Comparison of ENCODE assay signal across 23 cellular contexts in the genomic region with DNA sequence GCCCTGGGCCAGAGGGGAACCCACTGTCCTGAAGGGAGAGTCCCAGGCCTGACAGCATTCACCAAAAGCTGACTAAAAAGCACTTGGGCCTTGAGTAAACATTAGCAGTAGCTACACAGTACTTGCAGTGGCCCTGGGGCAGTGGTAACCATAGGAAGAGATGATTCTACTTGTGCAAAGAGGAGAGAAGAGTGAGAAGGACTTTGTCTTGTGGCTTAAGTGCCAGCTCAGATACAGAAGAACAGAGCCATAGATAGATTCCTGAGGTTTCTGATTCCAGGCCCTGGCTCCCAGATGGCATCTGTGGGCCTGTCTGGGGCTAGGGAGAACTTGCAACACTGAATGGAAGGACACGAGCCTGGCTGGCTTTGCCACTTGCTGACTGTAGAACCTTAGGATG.
DNase-seq lines count a peak whose midpoint lies in the region; ATAC-seq and TF ChIP-seq lines count a peak whose summit lies in the region.
"Had no signal": no experiment of that assay in that cellular context is flagged by ENCODE, and none has a peak within 500 bp of the region (broad histone marks: within the 10 kb centered on the region; RNA-seq: fewer than 3 reads in every experiment).

No MANE protein-coding gene starts in this region.

- no peak overlapping the region for H3K56ac ChIP-seq in mesendoderm (ENCODE audit: low read length)

- H3K27ac ChIP-seq in PC-3 (ENCODE audit: low read length) (no peak overlapping the region), cingulate gyrus (ENCODE audit: low read depth, low read length) (peak overlapping the region; percentile 12), mesendoderm (ENCODE audit: low read depth, low read length) (no peak overlapping the region), stomach smooth muscle (ENCODE audit: low read length) (peak overlapping the region; percentile 24), PC-9 (no peak overlapping the region)
- H3K27ac ChIP-seq: BLaER1 treated with 17β-estradiol and CSF1 and Interleukin-3, amounts not matched to agents 10 nM and 100 nM; foreskin keratinocyte had no signal

- no peak for ATAC-seq in PC-3
- ATAC-seq: foreskin keratinocyte; naive thymus-derived CD8-positive, alpha-beta T cell had no signal

- H3K4me3 ChIP-seq in PC-3 (ENCODE audit: low read length) (no peak overlapping the region), mesendoderm (ENCODE audit: low read length) (no peak overlapping the region), stomach smooth muscle (ENCODE audit: low read length in 2 of 2) (no peak overlapping the region), PC-9 (no peak overlapping the region)
- H3K4me3 ChIP-seq: BLaER1 treated with 17β-estradiol and CSF1 and Interleukin-3, amounts not matched to agents 10 nM and 100 nM had no signal

- no CpG with 5 or more reads among the region's 1 CpG for WGBS in mesendoderm (ENCODE audit: extremely low coverage, insufficient coverage, low lambda C conversion rate)

- H3K18ac ChIP-seq in mesendoderm (ENCODE audit: low read length), result peak overlapping the region; percentile 75

- H3K79me1 ChIP-seq in mesendoderm (ENCODE audit: low read length), result no peaks in the 10 kb centered on the region

- H4K8ac ChIP-seq in mesendoderm (ENCODE audit: low read depth, low read length), result no peak overlapping the region

- no peak overlapping the region for H3K9ac ChIP-seq in PC-3 (ENCODE audit: low read length)
- no peak overlapping the region for H3K9ac ChIP-seq in mesendoderm (ENCODE audit: low read length)
- H3K9ac ChIP-seq in stomach smooth muscle (ENCODE audit: low read length in 2 of 2), result no peak overlapping the region
- H3K9ac ChIP-seq: BLaER1 treated with 17β-estradiol and CSF1 and Interleukin-3, amounts not matched to agents 10 nM and 100 nM had no signal

- no peaks in the 10 kb centered on the region for H3K27me3 ChIP-seq in PC-3 (ENCODE audit: low read length)
- no peaks in the 10 kb centered on the region for H3K27me3 ChIP-seq in mesendoderm (ENCODE audit: insufficient read depth, low read length, poor library complexity)
- H3K27me3 ChIP-seq in stomach smooth muscle (ENCODE audit: control insufficient read depth in 1 of 2, insufficient read depth in 2 of 2, low read length in 2 of 2), result peaks cover 0 to 3% of the 10 kb centered on the region in 2 donors
- no peaks in the 10 kb centered on the region for H3K27me3 ChIP-seq in PC-9 (ENCODE audit: insufficient read depth, low read depth)
- H3K27me3 ChIP-seq: BLaER1 treated with 17β-estradiol and CSF1 and Interleukin-3, amounts not matched to agents 10 nM and 100 nM; foreskin keratinocyte had no signal

- H3K4me1 ChIP-seq in PC-3 (ENCODE audit: insufficient read depth, low read length) (peaks cover 4% of the 10 kb centered on the region; the same call in 1 of the 2 replicates), mesendoderm (ENCODE audit: control insufficient read depth, low read depth, low read length) (peaks cover 2% of the 10 kb centered on the region), stomach smooth muscle (ENCODE audit: control insufficient read depth, insufficient read depth, low read length) (peaks cover 17% of the 10 kb centered on the region), PC-9 (replicated peaks; ENCODE audit: insufficient read depth) (no peaks in the 10 kb centered on the region)
- H3K4me1 ChIP-seq: BLaER1 treated with 17β-estradiol and CSF1 and Interleukin-3, amounts not matched to agents 10 nM and 100 nM; foreskin keratinocyte had no signal

- DNase-seq in PC-3, result peak; percentile 25
- peak; percentile 1 for DNase-seq in mesendoderm
- DNase-seq in mucosa of gallbladder (ENCODE audit: low spot score), result no peak
- DNase-seq in NCI-H2171 treated with DMSO at 0.1 percent for 48 hours (lab: John Stamatoyannopoulos, UW), result no peak
- DNase-seq in PC-9, result no peak
- no peak for DNase-seq in GM03348 (ENCODE audit: low spot score)
- DNase-seq: activated CD4-positive, alpha-beta T cell treated with anti-CD3 and anti-CD28 coated beads for 1 hour; activated T-cell treated with anti-CD3 and anti-CD28 coated beads for 4 hours; COR-L47; DMS79; effector CD8-positive, alpha-beta T cell; foreskin keratinocyte; GF-D8; HCEC 1CT; naive thymus-derived CD8-positive, alpha-beta T cell; NCI-H1092 treated with DMSO at 0.1 percent for 48 hours; NCI-H187 treated with DMSO at 0.1 percent for 48 hours; NCI-H2227 treated with DMSO at 0.1 percent for 48 hours; NCI-H526 treated with DMSO at 0.1 percent for 48 hours; stimulated activated CD4-positive, alpha-beta T cell treated with anti-CD3 and anti-CD28 coated beads, Interleukin-2, amount 100 ng/mL, for 24 hours had no signal

- no TSS peak for BruUV-seq in PC-3 (replicated peaks; lab: Mats Ljungman, UMichigan)
- BruUV-seq in PC-9 (replicated peaks; lab: Mats Ljungman, UMichigan), result no TSS peak

- no peaks in the 10 kb centered on the region for H3K9me3 ChIP-seq in PC-3 (ENCODE audit: low read length)
- H3K9me3 ChIP-seq in stomach smooth muscle (ENCODE audit: control insufficient read depth in 2 of 2, low read length in 2 of 2), result no peaks in the 10 kb centered on the region
- no peaks in the 10 kb centered on the region for H3K9me3 ChIP-seq in PC-9 (ENCODE audit: insufficient read depth, low read depth)

- no peak overlapping the region for H2BK15ac ChIP-seq in mesendoderm (replicated peaks; ENCODE audit: low read depth)

- H3K9me2 ChIP-seq in PC-3 (replicated peaks; ENCODE audit: low read length) (no peaks in the 10 kb centered on the region), PC-9 (ENCODE audit: insufficient read depth) (no peaks in the 10 kb centered on the region)

- no peak overlapping the region for H4K5ac ChIP-seq in mesendoderm (ENCODE audit: low read length)

- H4K20me1 ChIP-seq in PC-3 (ENCODE audit: low read length) (no peaks in the 10 kb centered on the region), PC-9 (ENCODE audit: insufficient read depth) (no peaks in the 10 kb centered on the region)
- H4K20me1 ChIP-seq: BLaER1 treated with 17β-estradiol and CSF1 and Interleukin-3, amounts not matched to agents 10 nM and 100 nM had no signal

- H3K4ac ChIP-seq in mesendoderm (ENCODE audit: low read depth, low read length), result no peak overlapping the region

- H3F3A ChIP-seq in PC-3 (ENCODE audit: low read length, unreplicated experiment) (no peaks in the 10 kb centered on the region), PC-9 (ENCODE audit: insufficient read depth, low read depth) (no peaks in the 10 kb centered on the region)

- H3K36me3 ChIP-seq in PC-3 (ENCODE audit: low read depth, low read length) (no peaks in the 10 kb centered on the region), mesendoderm (ENCODE audit: control insufficient read depth, insufficient read depth, low read length) (no peaks in the 10 kb centered on the region), stomach smooth muscle (ENCODE audit: control insufficient read depth in 2 of 2, insufficient read depth in 2 of 2, low read length in 2 of 2) (no peaks in the 10 kb centered on the region), PC-9 (ENCODE audit: low read depth) (no peaks in the 10 kb centered on the region)
- H3K36me3 ChIP-seq: BLaER1 treated with 17β-estradiol and CSF1 and Interleukin-3, amounts not matched to agents 10 nM and 100 nM had no signal

- intact Hi-C loops in PC-3 (cut with micrococcal nuclease), result no loop called here
- intact Hi-C loops in PC-9 (cut with micrococcal nuclease; ENCODE audit: unreplicated experiment), result no loop called here

- H2BK120ac ChIP-seq in mesendoderm (ENCODE audit: low read depth, low read length), result peak overlapping the region; percentile 51

- H3K4me2 ChIP-seq in PC-3 (ENCODE audit: low read length) (no peak overlapping the region), mesendoderm (ENCODE audit: low read length) (no peak overlapping the region), PC-9 (no peak overlapping the region)
- H3K4me2 ChIP-seq: BLaER1 treated with 17β-estradiol and CSF1 and Interleukin-3, amounts not matched to agents 10 nM and 100 nM had no signal

- POLR2A ChIA-PET in PC-3 (lab: Charles Lee; ENCODE audit: unreplicated experiment) (no interaction called here), PC-9 (lab: Charles Lee; ENCODE audit: unreplicated experiment) (no interaction called here)

- no peak overlapping the region for H2AFZ ChIP-seq in PC-3 (ENCODE audit: low read length)
- no peak overlapping the region for H2AFZ ChIP-seq in PC-9

- H2AK5ac ChIP-seq in mesendoderm (ENCODE audit: low read length), result no peak overlapping the region

- CTCF ChIA-PET in PC-3 (lab: Charles Lee) (no interaction called here), PC-9 (lab: Charles Lee) (no interaction called here)

- no peak overlapping the region for H2BK5ac ChIP-seq in mesendoderm (ENCODE audit: low read length)

- H3K23ac ChIP-seq in mesendoderm (ENCODE audit: low read length), result no peak overlapping the region

- H3K79me2 ChIP-seq in PC-3 (ENCODE audit: low read length) (no peaks in the 10 kb centered on the region), mesendoderm (ENCODE audit: control insufficient read depth, insufficient read depth, low read length) (no peaks in the 10 kb centered on the region), PC-9 (ENCODE audit: low read depth) (no peaks in the 10 kb centered on the region)

- TF ChIP-seq CTCF in PC-3 (conservative IDR thresholded peaks at IDR 0.05; ENCODE audit: low read depth, low read length) (no peak), PC-9 (conservative IDR thresholded peaks at IDR 0.05) (no peak)

Comparison
In these comparisons a context has a peak if more than half of its experiments do, and no peak if none do; other contexts are left out.
1. DNase-seq: peak in PC-3 (single experiment) and mesendoderm (single experiment); none in mucosa of gallbladder (single experiment), NCI-H2171 treated with DMSO at 0.1 percent for 48 hours (single experiment), PC-9 (0 of 2) and GM03348 (single experiment).
2. H3K27ac ChIP-seq: peak in cingulate gyrus (single experiment) and stomach smooth muscle (single experiment); none in PC-3 (single experiment), mesendoderm (single experiment) and PC-9 (single experiment).